Comparison of ENCODE assay signal across 23 cellular contexts in the genomic region with DNA sequence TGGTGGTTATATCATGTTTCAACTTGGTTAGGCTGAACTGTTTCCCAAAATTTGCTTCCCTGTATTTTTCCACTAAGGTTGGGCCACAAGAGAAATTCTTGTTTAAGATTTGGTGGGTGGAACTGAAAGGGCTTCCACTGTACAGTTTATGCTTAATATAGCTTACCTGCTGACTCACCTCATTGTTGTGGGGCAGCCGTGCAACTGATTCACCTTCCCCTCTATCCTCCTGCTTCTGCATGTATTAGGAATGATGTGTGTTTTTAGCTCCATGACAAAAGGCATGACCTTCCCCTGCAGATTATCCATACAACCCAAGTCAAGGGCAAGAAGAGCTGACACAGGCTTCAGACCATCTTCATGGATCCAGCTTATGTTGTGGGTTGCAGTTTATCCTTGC.
DNase-seq lines count a peak whose midpoint lies in the region; ATAC-seq, FAIRE-seq and TF ChIP-seq lines count a peak whose summit lies in the region.
"Had no signal": no experiment of that assay in that cellular context is flagged by ENCODE, and none has a peak within 500 bp of the region (broad histone marks: within the 10 kb centered on the region; RNA-seq: fewer than 3 reads in every experiment).

No MANE protein-coding gene starts in this region.

- DNase-seq in MCF 10A (ENCODE audit: unreplicated experiment) (peak; percentile 49), breast epithelium (ENCODE audit: low spot score in 2 of 2) (no peak), RPMI8226 (peak; percentile 17), epithelial cell of prostate (ENCODE audit: low read depth, low spot score) (peak; percentile 54), urothelium cell line (ENCODE audit: low spot score) (peak; percentile 29), mesenchymal stem cell (no peak)
- no peak for DNase-seq in activated CD8-positive, alpha-beta T cell treated with anti-CD3 and anti-CD28 coated beads for 36 hours
- DNase-seq: ACHN; CD4-positive, alpha-beta T cell; GDM1; GM23248; KBM-7; NCI-H1105; NCI-H2029 treated with DMSO at 0.1 percent for 48 hours; NCI-H2171 treated with DMSO at 0.1 percent for 48 hours; NCI-H524 treated with DMSO at 0.1 percent for 48 hours; PC-9 had no signal

- no peak overlapping the region for H3K27ac Mint-ChIP-seq in MCF 10A (ENCODE audit: low read depth, unreplicated experiment)
- no peak overlapping the region for H3K27ac Mint-ChIP-seq in activated CD8-positive, alpha-beta T cell treated with anti-CD3 and anti-CD28 coated beads for 36 hours
- H3K27ac Mint-ChIP-seq: CD4-positive, alpha-beta T cell had no signal

- no peak overlapping the region for H2BK120ac ChIP-seq in mesenchymal stem cell (ENCODE audit: low read depth, low read length)

- no peak for TF ChIP-seq CTCF in MCF 10A (IDR thresholded peaks at IDR 0.05; ENCODE audit: unreplicated experiment)
- TF ChIP-seq CTCF in breast epithelium (IDR thresholded peaks at IDR 0.05) = no peak
- TF ChIP-seq CTCF in activated CD8-positive, alpha-beta T cell treated with anti-CD3 and anti-CD28 coated beads for 36 hours (IDR thresholded peaks at IDR 0.05) = no peak

- no peaks in the 10 kb centered on the region for H3K9me3 Mint-ChIP-seq in MCF 10A (ENCODE audit: unreplicated experiment)
- H3K9me3 Mint-ChIP-seq in activated CD8-positive, alpha-beta T cell treated with anti-CD3 and anti-CD28 coated beads for 36 hours = no peaks in the 10 kb centered on the region

- no peak overlapping the region for H2AK5ac ChIP-seq in mesenchymal stem cell (ENCODE audit: low read length, severe bottlenecking)

- H3K27ac ChIP-seq in breast epithelium = no peak overlapping the region
- peak overlapping the region; percentile 50 for H3K27ac ChIP-seq in epithelial cell of prostate
- H3K27ac ChIP-seq in mesenchymal stem cell (ENCODE audit: low read length, poor library complexity, severe bottlenecking) = no peak overlapping the region
- H3K27ac ChIP-seq: 22Rv1, BLaER1, GM23248, PC-9 had no signal

- H3K4me1 ChIP-seq in breast epithelium = no peaks in the 10 kb centered on the region
- H3K4me1 ChIP-seq in mesenchymal stem cell (ENCODE audit: control insufficient read depth, insufficient read depth, low read depth, low read length) = no peaks in the 10 kb centered on the region
- H3K4me1 ChIP-seq: HAP-1 had no signal

- H3K4ac ChIP-seq in mesenchymal stem cell (ENCODE audit: low read depth in 1 of 2, low read length in 2 of 2) = no peak overlapping the region

- H4K8ac ChIP-seq in mesenchymal stem cell (ENCODE audit: low read length) = no peak overlapping the region

- intact Hi-C loops in MCF 10A (cut with micrococcal nuclease) (no loop called here), breast epithelium (cut with DNase I; ENCODE audit: low total_unique reads) (loop anchor here (10.0 kb wide), 1 partner anchor 1852 kb away; no protein-coding TSS in a partner anchor)
- intact Hi-C loops in activated CD8-positive, alpha-beta T cell treated with anti-CD3 and anti-CD28 coated beads for 36 hours (cut with micrococcal nuclease) = no loop called here

- no peak overlapping the region for H4K91ac ChIP-seq in mesenchymal stem cell (ENCODE audit: low read length)

- no peak overlapping the region for H2BK12ac ChIP-seq in mesenchymal stem cell (ENCODE audit: low read length in 2 of 2)

- WGBS in mesenchymal stem cell = no CpG with 5 or more reads among the region's 1 CpG

- no peaks in the 10 kb centered on the region for H3K79me1 ChIP-seq in mesenchymal stem cell (replicated peaks; ENCODE audit: low read length, poor library complexity, severe bottlenecking)

- no peak overlapping the region for H2BK15ac ChIP-seq in mesenchymal stem cell (ENCODE audit: low read depth, poor library complexity, severe bottlenecking)

- BruUV-seq in MCF 10A (replicated peaks; lab: Mats Ljungman, UMichigan) = no TSS peak

- POLR2A ChIA-PET in MCF 10A (lab: Yijun Ruan, JAX) = interaction anchor here (0.6 kb wide), 1 partner anchor 111 kb away, joined by 4 read pairs; no protein-coding TSS in a partner anchor
- POLR2A ChIA-PET in activated CD8-positive, alpha-beta T cell treated with anti-CD3 and anti-CD28 coated beads for 36 hours (lab: Charles Lee) = no interaction called here

- H3K36me3 Mint-ChIP-seq in MCF 10A (ENCODE audit: insufficient read depth, unreplicated experiment) = no peaks in the 10 kb centered on the region
- no peaks in the 10 kb centered on the region for H3K36me3 Mint-ChIP-seq in activated CD8-positive, alpha-beta T cell treated with anti-CD3 and anti-CD28 coated beads for 36 hours (ENCODE audit: low read depth)

- CTCF ChIA-PET in MCF 10A (lab: Yijun Ruan, JAX) = interaction anchor here (0.7 kb wide), 2 partner anchors 10 to 11 kb away, joined by 3 read pairs; no protein-coding TSS in a partner anchor
- CTCF ChIA-PET in activated CD8-positive, alpha-beta T cell treated with anti-CD3 and anti-CD28 coated beads for 36 hours (lab: Charles Lee) = interaction anchor here (1.0 kb wide), 1 partner anchor 9 kb away, joined by 3 read pairs; no protein-coding TSS in a partner anchor

- H3K14ac ChIP-seq in mesenchymal stem cell (ENCODE audit: low read length in 2 of 2) = no peak overlapping the region

- ATAC-seq in GM19023 (IDR thresholded peaks at IDR 0.05; ENCODE audit: unreplicated experiment) = no peak
- ATAC-seq in activated CD8-positive, alpha-beta T cell treated with anti-CD3 and anti-CD28 coated beads for 36 hours = no peak
- ATAC-seq: HepG2, SK-N-SH treated with all-trans-retinoic acid at 6 μM for 48 hours had no signal

- no peak overlapping the region for H3K23ac ChIP-seq in mesenchymal stem cell (ENCODE audit: low read length in 2 of 2)

- no peaks in the 10 kb centered on the region for H3K27me3 ChIP-seq in breast epithelium
- no peaks in the 10 kb centered on the region for H3K27me3 ChIP-seq in mesenchymal stem cell (ENCODE audit: control insufficient read depth in 1 of 2, insufficient read depth in 1 of 2, low read length in 2 of 2)
- H3K27me3 ChIP-seq: BLaER1 had no signal

- H3K36me3 ChIP-seq in breast epithelium = no peaks in the 10 kb centered on the region
- H3K36me3 ChIP-seq in mesenchymal stem cell (ENCODE audit: control insufficient read depth in 1 of 2, insufficient read depth in 2 of 2, low read depth in 1 of 2, low read length in 2 of 2) = no peaks in the 10 kb centered on the region
- H3K36me3 ChIP-seq: BLaER1, HAP-1 had no signal

- no peak overlapping the region for H3K18ac ChIP-seq in mesenchymal stem cell (ENCODE audit: low read depth in 1 of 2, low read length in 2 of 2)

- no peaks in the 10 kb centered on the region for H3K27me3 Mint-ChIP-seq in MCF 10A (ENCODE audit: insufficient read depth, unreplicated experiment)
- H3K27me3 Mint-ChIP-seq in activated CD8-positive, alpha-beta T cell treated with anti-CD3 and anti-CD28 coated beads for 36 hours = no peaks in the 10 kb centered on the region
- H3K27me3 Mint-ChIP-seq: CD4-positive, alpha-beta T cell had no signal

- peaks cover 14% of the 10 kb centered on the region for H3K4me1 Mint-ChIP-seq in MCF 10A (ENCODE audit: insufficient read depth, unreplicated experiment)
- H3K4me1 Mint-ChIP-seq in activated CD8-positive, alpha-beta T cell treated with anti-CD3 and anti-CD28 coated beads for 36 hours (ENCODE audit: low read depth) = no peaks in the 10 kb centered on the region

- H3K4me3 ChIP-seq in breast epithelium (no peak overlapping the region), mesenchymal stem cell (ENCODE audit: insufficient read depth in 1 of 2, low read depth in 1 of 2, low read length in 2 of 2) (no peak overlapping the region)
- H3K4me3 ChIP-seq: BLaER1, GM23248, HAP-1, PC-9 had no signal

- H3K4me3 Mint-ChIP-seq in MCF 10A (ENCODE audit: unreplicated experiment) = no peak overlapping the region
- H3K4me3 Mint-ChIP-seq in activated CD8-positive, alpha-beta T cell treated with anti-CD3 and anti-CD28 coated beads for 36 hours = no peak overlapping the region
- H3K4me3 Mint-ChIP-seq: CD4-positive, alpha-beta T cell had no signal

- no peaks in the 10 kb centered on the region for H3K9me3 ChIP-seq in breast epithelium
- no peaks in the 10 kb centered on the region for H3K9me3 ChIP-seq in mesenchymal stem cell (ENCODE audit: control insufficient read depth, low read length)
- H3K9me3 ChIP-seq: BLaER1, HAP-1 had no signal

- no peak overlapping the region for H2BK5ac ChIP-seq in mesenchymal stem cell (ENCODE audit: low read depth, low read length, poor library complexity, severe bottlenecking)

- H3K9ac ChIP-seq in mesenchymal stem cell (ENCODE audit: low read length) = no peak overlapping the region
- H3K9ac ChIP-seq: BLaER1, GM23248 had no signal

- no peak for TF ChIP-seq POLR2A in breast epithelium (IDR thresholded peaks at IDR 0.05)

- FAIRE-seq in urothelium cell line (lab: Jason Lieb, UNC) = no peak
- FAIRE-seq: HepG2 had no signal

- H2AFZ ChIP-seq in mesenchymal stem cell (ENCODE audit: low read depth, low read length) = no peak overlapping the region
- H2AFZ ChIP-seq: GM23248, PC-9 had no signal

- H3K4me2 ChIP-seq in mesenchymal stem cell (ENCODE audit: low read length, poor library complexity, severe bottlenecking) = no peak overlapping the region
- H3K4me2 ChIP-seq: BLaER1, PC-9 had no signal

Comparison
In these comparisons a context has a peak if more than half of its experiments do, and no peak if none do; other contexts are left out.
1. DNase-seq: peak in MCF 10A (single experiment), RPMI8226 (single experiment), epithelial cell of prostate (single experiment) and urothelium cell line (single experiment); none in breast epithelium (0 of 2), mesenchymal stem cell (single experiment) and activated CD8-positive, alpha-beta T cell treated with anti-CD3 and anti-CD28 coated beads for 36 hours (single experiment).